Comparison of ENCODE assay signal across 8 cellular contexts in genomic region chr19:58021541-58022282, GRCh38. TPM values are rescaled to one million over a fixed set of nuclear protein-coding genes. Genes with fewer than 3 reads are reported as not detected.
DNase-seq lines count a peak whose midpoint lies in the region; ATAC-seq and TF ChIP-seq lines count a peak whose summit lies in the region.

No MANE protein-coding gene starts in this region.

- TF ChIP-seq POLR2A in IMR-90 (IDR thresholded peaks at IDR 0.05; ENCODE audit: low read depth, low read length), result no peak
- no peak for TF ChIP-seq POLR2A in upper lobe of left lung (IDR thresholded peaks at IDR 0.05)

- in situ Hi-C loops in IMR-90 (cut with MboI; ENCODE audit: low sequenced_read_pairs), result no loop called here

- no peaks in the 10 kb centered on the region for H3K4me1 ChIP-seq in IMR-90 (ENCODE audit: control insufficient read depth, insufficient read depth, low read length)
- no peaks in the 10 kb centered on the region for H3K4me1 ChIP-seq in endodermal cell (ENCODE audit: control insufficient read depth, insufficient read depth, low read length)
- no peaks in the 10 kb centered on the region for H3K4me1 ChIP-seq in mesendoderm (ENCODE audit: control insufficient read depth, low read depth, low read length)
- H3K4me1 ChIP-seq in upper lobe of left lung, result no peaks in the 10 kb centered on the region

- H3K79me2 ChIP-seq in mesendoderm (ENCODE audit: control insufficient read depth, insufficient read depth, low read length), result no peaks in the 10 kb centered on the region

- no peak overlapping the region for H3K23ac ChIP-seq in IMR-90 (ENCODE audit: low read depth, low read length)
- no peak overlapping the region for H3K23ac ChIP-seq in mesendoderm (ENCODE audit: low read length)

- H3K27ac Mint-ChIP-seq in CD4-positive, alpha-beta T cell, result no peak overlapping the region
- H3K27ac Mint-ChIP-seq in endodermal cell, result no peak overlapping the region

- no peak overlapping the region for H4K91ac ChIP-seq in IMR-90 (ENCODE audit: insufficient read depth, low read depth, low read length)

- no peak overlapping the region for H3K4me3 Mint-ChIP-seq in CD4-positive, alpha-beta T cell
- no peak overlapping the region for H3K4me3 Mint-ChIP-seq in endodermal cell

- intact Hi-C loops in CD4-positive, alpha-beta T cell (cut with DNase I, micrococcal nuclease), result loop anchor here (1.0 to 2.0 kb wide), 2 partner anchors 133 to 134 kb away; no protein-coding TSS in a partner anchor
- intact Hi-C loops in IMR-90 (cut with micrococcal nuclease), result loop anchor here (1.0 kb wide), 1 partner anchor 134 kb away; no protein-coding TSS in a partner anchor

- H3K56ac ChIP-seq in IMR-90 (ENCODE audit: extremely low read depth, insufficient read depth, low read length) (no peak overlapping the region), mesendoderm (ENCODE audit: low read length) (no peak overlapping the region)

- TF ChIP-seq RAD21 in IMR-90 (IDR thresholded peaks at IDR 0.05; ENCODE audit: low read length), result peak; percentile 44

- no peak overlapping the region for H2AK9ac ChIP-seq in IMR-90 (replicated peaks; ENCODE audit: low read depth, low read length, poor library complexity)

- dilution Hi-C loops in IMR-90 (cut with HindIII; ENCODE audit: low sequenced_read_pairs, unreplicated experiment), result no loop called here

- TF ChIP-seq CTCF in CD4-positive, alpha-beta T cell (IDR thresholded peaks at IDR 0.05), result no peak
- TF ChIP-seq CTCF in IMR-90 (conservative IDR thresholded peaks at IDR 0.05; ENCODE audit: low read depth, low read length) (peak; percentile 42), endodermal cell (conservative IDR thresholded peaks at IDR 0.05) (peak; percentile 77), upper lobe of left lung (IDR thresholded peaks at IDR 0.05) (peak; percentile 58 to 79 (median 64))

- H3K36me3 ChIP-seq in IMR-90 (ENCODE audit: control insufficient read depth, insufficient read depth, low read length) (no peaks in the 10 kb centered on the region), endodermal cell (ENCODE audit: control insufficient read depth, insufficient read depth, low read length) (no peaks in the 10 kb centered on the region), mesendoderm (ENCODE audit: control insufficient read depth, insufficient read depth, low read length) (no peaks in the 10 kb centered on the region), upper lobe of left lung (no peaks in the 10 kb centered on the region)

- no peak overlapping the region for H2BK120ac ChIP-seq in IMR-90 (ENCODE audit: low read depth, low read length)
- H2BK120ac ChIP-seq in mesendoderm (ENCODE audit: low read depth, low read length), result no peak overlapping the region

- BruUV-seq in IMR-90 (replicated peaks; lab: Mats Ljungman, UMichigan), result no TSS peak

- no peak overlapping the region for H3K27ac ChIP-seq in CD4-positive, alpha-beta T cell (ENCODE audit: low read depth, low read length)
- H3K27ac ChIP-seq in IMR-90 (ENCODE audit: insufficient read depth, low read length) (no peak overlapping the region), endodermal cell (ENCODE audit: low read depth, low read length) (no peak overlapping the region), mesendoderm (ENCODE audit: low read depth, low read length) (no peak overlapping the region), upper lobe of left lung (no peak overlapping the region)

- WGBS in IMR-90 (ENCODE audit: extremely low coverage in 2 of 2, insufficient read length in 1 of 2), 2 experiments, result 69% methylated on average over 22 of the region's 30 CpGs; no CpG with 5 or more reads in 1 of the 2 experiments
- 71 to 73% methylated on average over 22 to 30 of the region's 30 CpGs for WGBS in endodermal cell (ENCODE audit: insufficient coverage in 1 of 2, insufficient read length in 1 of 2), 2 experiments
- no CpG with 5 or more reads among the region's 30 CpGs for WGBS in mesendoderm (ENCODE audit: extremely low coverage, insufficient coverage, low lambda C conversion rate)
- WGBS in upper lobe of left lung, 2 donors, result 36 to 58% methylated on average over 22 to 30 of the region's 30 CpGs

- H2BK5ac ChIP-seq in IMR-90 (ENCODE audit: low read depth, low read length, poor library complexity, severe bottlenecking) (no peak overlapping the region), mesendoderm (ENCODE audit: low read length) (no peak overlapping the region)

- peak in 4 of 10 experiments; percentile 7 to 36 (median 16) for DNase-seq in CD4-positive, alpha-beta T cell
- DNase-seq in IMR-90, result peak; percentile 40
- peak in 3 of 5 donors; percentile 3 to 18 (median 12) for DNase-seq in T-helper 1 cell
- peak; percentile 85 for DNase-seq in endodermal cell
- peak; percentile 92 for DNase-seq in mesendoderm
- peak; percentile 27 to 49 for DNase-seq in upper lobe of left lung

- peaks cover 5% of the 10 kb centered on the region for H3K27me3 Mint-ChIP-seq in CD4-positive, alpha-beta T cell
- peaks cover 30% of the 10 kb centered on the region for H3K27me3 Mint-ChIP-seq in endodermal cell (ENCODE audit: insufficient read depth)

- ATAC-seq in CD4-positive, alpha-beta T cell (ENCODE audit: poor library complexity), result peak; percentile 95
- peak; percentile 67 for ATAC-seq in IMR-90 (ENCODE audit: low read depth)
- peak; percentile 65 to 83 for ATAC-seq in upper lobe of left lung (ENCODE audit: low FRiP score in 2 of 2)
- ATAC-seq in HG03342 (IDR thresholded peaks at IDR 0.05; ENCODE audit: unreplicated experiment), result no peak
- no peak for ATAC-seq in GM18858 (IDR thresholded peaks at IDR 0.05; ENCODE audit: unreplicated experiment)

- no peak overlapping the region for H3K4me3 ChIP-seq in IMR-90 (ENCODE audit: insufficient read depth, low read depth, low read length)
- no peak overlapping the region for H3K4me3 ChIP-seq in endodermal cell (ENCODE audit: low read length)
- no peak overlapping the region for H3K4me3 ChIP-seq in mesendoderm (ENCODE audit: low read length)
- no peak overlapping the region for H3K4me3 ChIP-seq in upper lobe of left lung

- no peaks in the 10 kb centered on the region for H3K27me3 ChIP-seq in CD4-positive, alpha-beta T cell (ENCODE audit: control insufficient read depth, insufficient read depth, low read length)
- H3K27me3 ChIP-seq in IMR-90 (ENCODE audit: control insufficient read depth, insufficient read depth, low read length) (no peaks in the 10 kb centered on the region), endodermal cell (ENCODE audit: control insufficient read depth, insufficient read depth, low read length, poor library complexity, severe bottlenecking) (no peaks in the 10 kb centered on the region), mesendoderm (ENCODE audit: insufficient read depth, low read length, poor library complexity) (no peaks in the 10 kb centered on the region), upper lobe of left lung (no peaks in the 10 kb centered on the region)

- H3K9ac ChIP-seq in IMR-90 (ENCODE audit: low read depth, low read length) (no peak overlapping the region), endodermal cell (ENCODE audit: extremely low read depth, low read length, poor library complexity, severe bottlenecking) (no peak overlapping the region), mesendoderm (ENCODE audit: low read length) (no peak overlapping the region)

- H2AK5ac ChIP-seq in IMR-90 (ENCODE audit: low read depth, low read length) (no peak overlapping the region), mesendoderm (ENCODE audit: low read length) (no peak overlapping the region)

- peaks cover 10% of the 10 kb centered on the region for H3K9me3 ChIP-seq in CD4-positive, alpha-beta T cell (ENCODE audit: control insufficient read depth, low read length)
- peaks cover 33% of the 10 kb centered on the region for H3K9me3 ChIP-seq in IMR-90 (ENCODE audit: control insufficient read depth, insufficient read depth, low read length)
- H3K9me3 ChIP-seq in endodermal cell (ENCODE audit: control insufficient read depth, low read length), result peaks cover 40% of the 10 kb centered on the region
- peaks cover 0 to 23% (median 8%) of the 10 kb centered on the region in 4 donors for H3K9me3 ChIP-seq in upper lobe of left lung

- H3K14ac ChIP-seq in IMR-90 (replicated peaks; ENCODE audit: low read depth, low read length), result no peak overlapping the region

- H4K8ac ChIP-seq in IMR-90 (ENCODE audit: low read depth in 2 of 2, low read length in 2 of 2) (no peak overlapping the region), mesendoderm (ENCODE audit: low read depth, low read length) (no peak overlapping the region)

- H3K18ac ChIP-seq in IMR-90 (ENCODE audit: low read depth, low read length) (no peak overlapping the region), mesendoderm (ENCODE audit: low read length) (no peak overlapping the region)

- H3K4me1 Mint-ChIP-seq in CD4-positive, alpha-beta T cell (ENCODE audit: low read depth), result no peaks in the 10 kb centered on the region
- H3K4me1 Mint-ChIP-seq in endodermal cell, result no peaks in the 10 kb centered on the region

- CTCF ChIA-PET in CD4-positive, alpha-beta T cell (lab: Charles Lee), result no interaction called here
- CTCF ChIA-PET in IMR-90 (lab: Yijun Ruan, JAX), result no interaction called here

- H3K4ac ChIP-seq in IMR-90 (ENCODE audit: low read depth, low read length), result no peak overlapping the region
- no peak overlapping the region for H3K4ac ChIP-seq in mesendoderm (ENCODE audit: low read depth, low read length)

- H4K20me1 ChIP-seq in IMR-90 (ENCODE audit: insufficient read depth, low read length), result no peaks in the 10 kb centered on the region

- no peak for TF ChIP-seq EP300 in upper lobe of left lung (IDR thresholded peaks at IDR 0.05)

- H2BK15ac ChIP-seq in IMR-90 (ENCODE audit: low read depth, low read length), result no peak overlapping the region
- no peak overlapping the region for H2BK15ac ChIP-seq in mesendoderm (replicated peaks; ENCODE audit: low read depth)

- POLR2A ChIA-PET in CD4-positive, alpha-beta T cell (lab: Charles Lee), result interaction anchor here (1.0 kb wide), 1 partner anchor 133 kb away, joined by 3 read pairs; no protein-coding TSS in a partner anchor
- POLR2A ChIA-PET in IMR-90 (lab: Charles Lee; ENCODE audit: unreplicated experiment), result no interaction called here

- H3K79me1 ChIP-seq in IMR-90 (ENCODE audit: low read depth in 1 of 2, low read length in 2 of 2), result no peaks in the 10 kb centered on the region
- no peaks in the 10 kb centered on the region for H3K79me1 ChIP-seq in mesendoderm (ENCODE audit: low read length)

- H2BK20ac ChIP-seq in IMR-90 (ENCODE audit: low read depth, low read length), result no peak overlapping the region

- peak overlapping the region; percentile 70 for H2AFZ ChIP-seq in IMR-90 (replicated peaks; ENCODE audit: low read length, poor library complexity)

- no peaks in the 10 kb centered on the region for H3K9me1 ChIP-seq in IMR-90 (ENCODE audit: insufficient read depth, low read length)

- peaks cover 16% of the 10 kb centered on the region for H3K36me3 Mint-ChIP-seq in CD4-positive, alpha-beta T cell (ENCODE audit: low read depth)
- H3K36me3 Mint-ChIP-seq in endodermal cell (ENCODE audit: low read depth), result no peaks in the 10 kb centered on the region

- H3K4me2 ChIP-seq in IMR-90 (ENCODE audit: low read depth, low read length) (no peak overlapping the region), mesendoderm (ENCODE audit: low read length) (no peak overlapping the region)

- H3K9me3 Mint-ChIP-seq in CD4-positive, alpha-beta T cell, result peaks cover 7% of the 10 kb centered on the region
- peaks cover 62% of the 10 kb centered on the region for H3K9me3 Mint-ChIP-seq in endodermal cell

- H4K5ac ChIP-seq in IMR-90 (ENCODE audit: low read depth, low read length) (no peak overlapping the region), mesendoderm (ENCODE audit: low read length) (no peak overlapping the region)

RNA-seq across cellular contexts. Expression of gene ZSCAN1, which starts 12.1 kb away (rescaled TPM):
- not detected for total RNA-seq in CD4-positive, alpha-beta T cell
- not detected in 2 replicates for total RNA-seq in IMR-90 (2012; rRNA removed)
- polyA plus RNA-seq in IMR-90 (2012; rRNA removed), result 0.14 TPM in 1 of 2 replicates, not detected in the other
- 0.13 TPM in 1 of 2 replicates, not detected in the other for polyA plus RNA-seq in IMR-90 (2012; cell fraction: cytosol; rRNA removed)
- polyA plus RNA-seq in IMR-90 (2012; cell fraction: nucleus; rRNA removed; ENCODE audit: low replicate concordance), result 0.39 and 0.53 TPM in 2 replicates
- total RNA-seq in endodermal cell, result 1 to 10 TPM; 1.5 to 2.2 TPM
- 1.5 TPM for polyA plus RNA-seq in endodermal cell (2013, experiment 1 of 2)
- 0.75 TPM for polyA plus RNA-seq in endodermal cell (2013, experiment 2 of 2)
- 0.59 TPM for polyA plus RNA-seq in mesendoderm (2013, experiment 1 of 2)
- 0.91 TPM for polyA plus RNA-seq in mesendoderm (2013, experiment 2 of 2)
- 1 to 10 TPM in 2 of 6 donors, under 1 TPM in 1, not detected in 3; 0.61 to 2.1 (median 1.4) TPM for total RNA-seq in upper lobe of left lung

RNA-seq across cellular contexts. Expression of gene ZNF606, which starts 19.1 kb away (rescaled TPM):
- 10 to 100 TPM; 11.1 to 13.6 TPM for total RNA-seq in CD4-positive, alpha-beta T cell
- total RNA-seq in IMR-90 (2012; rRNA removed), result 9.0 and 9.4 TPM in 2 replicates
- 2.6 and 4.3 TPM in 2 replicates for polyA plus RNA-seq in IMR-90 (2012; rRNA removed)
- polyA plus RNA-seq in IMR-90 (2012; cell fraction: cytosol; rRNA removed), result 3.5 and 3.7 TPM in 2 replicates
- 14.2 and 15.6 TPM in 2 replicates for polyA plus RNA-seq in IMR-90 (2012; cell fraction: nucleus; rRNA removed; ENCODE audit: low replicate concordance)
- 10 to 100 TPM; 25.8 to 34.7 TPM for total RNA-seq in endodermal cell
- polyA plus RNA-seq in endodermal cell (2013, experiment 1 of 2), result 22.0 TPM
- polyA plus RNA-seq in endodermal cell (2013, experiment 2 of 2), result 21.2 TPM
- 7.3 TPM for polyA plus RNA-seq in mesendoderm (2013, experiment 1 of 2)
- polyA plus RNA-seq in mesendoderm (2013, experiment 2 of 2), result 7.6 TPM
- total RNA-seq in upper lobe of left lung, result 10 to 100 TPM in 5 of 6 donors, 1 to 10 TPM in 1; 9.6 to 40.9 (median 15.4) TPM

RNA-seq across cellular contexts. Expression of gene ZNF135, which starts 37.4 kb away (rescaled TPM):
- total RNA-seq in CD4-positive, alpha-beta T cell, result 1 to 10 TPM; 1.2 to 1.4 TPM
- total RNA-seq in IMR-90 (2012; rRNA removed), result 1.9 and 2.7 TPM in 2 replicates
- polyA plus RNA-seq in IMR-90 (2012; rRNA removed), result 2.4 and 2.7 TPM in 2 replicates
- polyA plus RNA-seq in IMR-90 (2012; cell fraction: cytosol; rRNA removed), result 0.58 and 1.1 TPM in 2 replicates
- polyA plus RNA-seq in IMR-90 (2012; cell fraction: nucleus; rRNA removed; ENCODE audit: low replicate concordance), result 9.2 and 12.1 TPM in 2 replicates
- 10 to 100 TPM in 1 of 2 donors, 1 to 10 TPM in 1; 9.3 to 12.0 TPM for total RNA-seq in endodermal cell
- polyA plus RNA-seq in endodermal cell (2013, experiment 1 of 2), result 3.7 TPM
- polyA plus RNA-seq in endodermal cell (2013, experiment 2 of 2), result 2.8 TPM
- polyA plus RNA-seq in mesendoderm (2013, experiment 1 of 2), result 4.1 TPM
- 4.6 TPM for polyA plus RNA-seq in mesendoderm (2013, experiment 2 of 2)
- total RNA-seq in upper lobe of left lung, result 10 to 100 TPM in 1 of 6 donors, 1 to 10 TPM in 5; 1.7 to 11.5 (median 3.4) TPM

RNA-seq across cellular contexts. Expression of gene C19orf18, which starts 47.4 kb away (rescaled TPM):
- total RNA-seq in CD4-positive, alpha-beta T cell, result under 1 TPM; 0.36 to 0.88 TPM
- not detected in 2 replicates for total RNA-seq in IMR-90 (2012; rRNA removed)
- 0.15 TPM in 1 of 2 replicates, not detected in the other for polyA plus RNA-seq in IMR-90 (2012; rRNA removed)
- not detected in 2 replicates for polyA plus RNA-seq in IMR-90 (2012; cell fraction: cytosol; rRNA removed)
- polyA plus RNA-seq in IMR-90 (2012; cell fraction: nucleus; rRNA removed; ENCODE audit: low replicate concordance), result 0.42 TPM in 1 of 2 replicates, not detected in the other
- under 1 TPM; 0.40 to 0.51 TPM for total RNA-seq in endodermal cell
- 0.53 TPM for polyA plus RNA-seq in endodermal cell (2013, experiment 1 of 2)
- polyA plus RNA-seq in endodermal cell (2013, experiment 2 of 2), result 1.0 TPM
- polyA plus RNA-seq in mesendoderm (2013, experiment 1 of 2), result 0.62 TPM
- 0.43 TPM for polyA plus RNA-seq in mesendoderm (2013, experiment 2 of 2)
- total RNA-seq in upper lobe of left lung, result 1 to 10 TPM in 3 of 6 donors, under 1 TPM in 2, not detected in 1; 0.46 to 7.7 (median 1.2) TPM

Comparison
In these comparisons a context has a peak if more than half of its experiments do, and no peak if none do; other contexts are left out.
1. ATAC-seq: peak in CD4-positive, alpha-beta T cell (single experiment), IMR-90 (single experiment) and upper lobe of left lung (2 of 2); none in HG03342 (single experiment) and GM18858 (single experiment).